In genomic region chr3:129413687-129414506, GRCh38 we compare ENCODE assay signal across 8 cellular contexts. TPM values are rescaled to one million over a fixed set of nuclear protein-coding genes. Genes with fewer than 3 reads are reported as not detected.
DNase-seq lines count a peak whose midpoint lies in the region; ATAC-seq, FAIRE-seq and TF ChIP-seq lines count a peak whose summit lies in the region.

No MANE protein-coding gene starts in this region.

- FAIRE-seq in HTR-8/SVneo (lab: Jason Lieb, UNC) = no peak

- ATAC-seq in GM19468 (IDR thresholded peaks at IDR 0.05; ENCODE audit: extremely low read depth, unreplicated experiment) = peak; percentile 52
- ATAC-seq in upper lobe of right lung = no peak

- peaks cover 4% of the 10 kb centered on the region for H3K4me1 ChIP-seq in upper lobe of right lung

- DNase-seq in AG04450 (ENCODE audit: low read depth, low spot score) (peak; percentile 88), HS-27A (ENCODE audit: low read depth) (peak; percentile 43), fibroblast of mammary gland (ENCODE audit: low read depth) (peak; percentile 92), upper lobe of right lung (no peak), NCI-H446 treated with DMSO at 0.1 percent for 48 hours (lab: John Stamatoyannopoulos, UW) (no peak), NCI-H748 (lab: John Stamatoyannopoulos, UW; ENCODE audit: unreplicated experiment) (no peak), HTR-8/SVneo (ENCODE audit: insufficient read length, low spot score) (no peak)

- POLR2A ChIA-PET in AG04450 (lab: Yijun Ruan, JAX) = interaction anchor here (0.9 to 1.9 kb wide), 5 partner anchors 9 to 26 kb away, joined by 3 to 7 read pairs (median 5); partner anchors contain the start of genes EFCAB12, IFT122 and MBD4

- intact Hi-C loops in upper lobe of right lung (cut with DNase I) = no loop called here

- H3K27ac ChIP-seq in AG04450 (ENCODE audit: low read depth, low read length) (peak overlapping the region; percentile 96), upper lobe of right lung (peak overlapping the region; percentile 8)

- CTCF ChIA-PET in AG04450 (lab: Charles Lee) = interaction anchor here (1.3 to 3.7 kb wide), 2 partner anchors 9 to 31 kb away, joined by 3 to 20 read pairs; no protein-coding TSS in a partner anchor

- no peaks in the 10 kb centered on the region for H3K36me3 ChIP-seq in upper lobe of right lung

- H3K27me3 ChIP-seq in AG04450 (ENCODE audit: control insufficient read depth, insufficient read depth, low read length) (no peaks in the 10 kb centered on the region), upper lobe of right lung (no peaks in the 10 kb centered on the region)

- TF ChIP-seq CTCF in AG04450 (IDR thresholded peaks at IDR 0.05; ENCODE audit: low read depth, low read length) (no peak), fibroblast of mammary gland (conservative IDR thresholded peaks at IDR 0.05; ENCODE audit: control insufficient read depth, insufficient read depth, low read depth, low read length) (no peak), upper lobe of right lung (IDR thresholded peaks at IDR 0.05) (no peak)

- H3K9me3 ChIP-seq in AG04450 (ENCODE audit: control insufficient read depth, insufficient read depth, low read length) (no peaks in the 10 kb centered on the region), upper lobe of right lung (no peaks in the 10 kb centered on the region)

- H3K4me3 ChIP-seq in AG04450 (ENCODE audit: low read depth, low read length) (no peak overlapping the region), fibroblast of mammary gland (ENCODE audit: control insufficient read depth, low read depth, low read length) (no peak overlapping the region), upper lobe of right lung (no peak overlapping the region)

RNA-seq across cellular contexts. Expression of gene EFCAB12, which starts 14.5 kb away (rescaled TPM):
- 0.07 and 0.19 TPM in 2 replicates for polyA plus RNA-seq in AG04450 (2011; rRNA removed)
- 0.18 and 0.22 TPM in 2 replicates for polyA minus RNA-seq in AG04450 (2011; rRNA and poly(A)+ RNA removed)
- 0.55 TPM for total RNA-seq in upper lobe of right lung

RNA-seq across cellular contexts. Expression of gene MBD4, which starts 25.9 kb away (rescaled TPM):
- polyA plus RNA-seq in AG04450 (2011; rRNA removed) = 26.2 and 35.6 TPM in 2 replicates
- polyA minus RNA-seq in AG04450 (2011; rRNA and poly(A)+ RNA removed) = 8.1 and 17.2 TPM in 2 replicates
- total RNA-seq in upper lobe of right lung = 36.4 TPM

RNA-seq across cellular contexts. Expression of gene IFT122, which starts 26.1 kb away (rescaled TPM):
- polyA plus RNA-seq in AG04450 (2011; rRNA removed) = 14.0 and 14.3 TPM in 2 replicates
- polyA minus RNA-seq in AG04450 (2011; rRNA and poly(A)+ RNA removed) = 31.4 and 48.7 TPM in 2 replicates
- total RNA-seq in upper lobe of right lung = 26.5 TPM

Comparison
In these comparisons a context has a peak if more than half of its experiments do, and no peak if none do; other contexts are left out.
1. DNase-seq: peak in AG04450 (single experiment), HS-27A (single experiment) and fibroblast of mammary gland (single experiment); none in upper lobe of right lung (single experiment), NCI-H446 treated with DMSO at 0.1 percent for 48 hours (single experiment), NCI-H748 (single experiment) and HTR-8/SVneo (single experiment).